Comparison of ENCODE assay signal across 22 cellular contexts in genomic region chr10:49396666-49396999, GRCh38. TPM values are rescaled to one million over a fixed set of nuclear protein-coding genes. Genes with fewer than 3 reads are reported as not detected.
A peak's percentile ranks its signal among the peaks of the same experiment; 100 is the strongest.
DNase-seq lines count a peak whose midpoint lies in the region; ATAC-seq, FAIRE-seq and TF ChIP-seq lines count a peak whose summit lies in the region.
"Had no signal": no experiment of that assay in that cellular context is flagged by ENCODE, and none has a peak within 500 bp of the region (broad histone marks: within the 10 kb centered on the region; RNA-seq: fewer than 3 reads in every experiment).

No MANE protein-coding gene starts in this region.

- peaks cover 77% of the 10 kb centered on the region for H3K27me3 Mint-ChIP-seq in T-helper 17 cell

- intact Hi-C loops in posterior vena cava (cut with DNase I): no loop called here

- peaks cover 7% of the 10 kb centered on the region for H3K36me3 Mint-ChIP-seq in T-helper 17 cell (ENCODE audit: low read depth)
- H3K36me3 Mint-ChIP-seq: CD8-positive, alpha-beta T cell had no signal

- DNase-seq in NCI-H1105 treated with DMSO at 0.1 percent for 48 hours (lab: John Stamatoyannopoulos, UW) (peak; percentile 10), NCI-H1105 (lab: John Stamatoyannopoulos, UW) (no peak), T-helper 17 cell (no peak), posterior vena cava (ENCODE audit: low spot score) (peak; percentile 22), midbrain (lab: John Stamatoyannopoulos, UW) (no peak), mucosa of gallbladder (ENCODE audit: low spot score) (no peak), D721Med (ENCODE audit: insufficient read length, low spot score) (no peak)
- DNase-seq: 8988T; CD8-positive, alpha-beta T cell; GDM1; GOT3; HFFc6; NCI-H1417 treated with DMSO at 0.1 percent for 48 hours; NCI-H2029; NCI-H2171; NCI-H446; NCI-H69 had no signal

- H3K4me1 ChIP-seq in iPS-15b (ENCODE audit: control insufficient read depth, insufficient read depth, low read length): peaks cover 3% of the 10 kb centered on the region
- H3K4me1 ChIP-seq: BLaER1 had no signal

- H3K36me3 ChIP-seq in iPS-15b (ENCODE audit: control insufficient read depth, insufficient read depth, low read length): no peaks in the 10 kb centered on the region
- H3K36me3 ChIP-seq: BLaER1, SJSA1 had no signal

- TF ChIP-seq CTCF in D721Med (IDR thresholded peaks at IDR 0.05; ENCODE audit: insufficient read depth, missing control alignments): no peak

- peaks cover 11% of the 10 kb centered on the region for H3K4me1 Mint-ChIP-seq in T-helper 17 cell

- peaks cover 94% of the 10 kb centered on the region for H3K27me3 ChIP-seq in iPS-15b (ENCODE audit: control insufficient read depth, insufficient read depth, low read length)

- no peak overlapping the region for H3K27ac Mint-ChIP-seq in T-helper 17 cell
- H3K27ac Mint-ChIP-seq: CD8-positive, alpha-beta T cell; HFFc6 had no signal

- no peak for FAIRE-seq in D721Med (lab: Jason Lieb, UNC)
- FAIRE-seq: GM12891 had no signal

- no peak for ATAC-seq in T-helper 17 cell
- ATAC-seq: CD8-positive, alpha-beta T cell had no signal

- H3K4me3 Mint-ChIP-seq in T-helper 17 cell: peak overlapping the region; percentile 21
- H3K4me3 Mint-ChIP-seq: CD8-positive, alpha-beta T cell had no signal

- H3K9me3 ChIP-seq in T-helper 17 cell (ENCODE audit: control insufficient read depth, low read length, poor library complexity, severe bottlenecking) (peaks cover 2% of the 10 kb centered on the region), iPS-15b (ENCODE audit: control insufficient read depth, insufficient read depth, low read length) (no peaks in the 10 kb centered on the region)
- H3K9me3 ChIP-seq: SJSA1 had no signal

- no peak overlapping the region for H3K9ac ChIP-seq in iPS-15b (ENCODE audit: low read depth, low read length)
- H3K9ac ChIP-seq: BLaER1 had no signal

- peak overlapping the region; percentile 62 for H3K4me3 ChIP-seq in iPS-15b (ENCODE audit: low read depth, low read length)
- H3K4me3 ChIP-seq: BLaER1, SJSA1 had no signal

RNA-seq across cellular contexts. Expression of gene DRGX, which starts 0.7 kb away (rescaled TPM):
- total RNA-seq in T-helper 17 cell (not detected), posterior vena cava (not detected), mucosa of gallbladder (not detected)
- total RNA-seq: CD8-positive, alpha-beta T cell; HT-29; SJSA1 had no signal

Comparison
In these comparisons a context has a peak if more than half of its experiments do, and no peak if none do; other contexts are left out.
1. DNase-seq: peak in NCI-H1105 treated with DMSO at 0.1 percent for 48 hours (single experiment) and posterior vena cava (single experiment); none in NCI-H1105 (single experiment), T-helper 17 cell (0 of 3), midbrain (single experiment), mucosa of gallbladder (single experiment) and D721Med (single experiment).